Comparison of ENCODE assay signal across 21 cellular contexts in genomic region chr3:15367059-15367458, GRCh38. TPM values are rescaled to one million over a fixed set of nuclear protein-coding genes. Genes with fewer than 3 reads are reported as not detected.
DNase-seq lines count a peak whose midpoint lies in the region; ATAC-seq and TF ChIP-seq lines count a peak whose summit lies in the region.
"Had no signal": no experiment of that assay in that cellular context is flagged by ENCODE, and none has a peak within 500 bp of the region (broad histone marks: within the 10 kb centered on the region; RNA-seq: fewer than 3 reads in every experiment).

No MANE protein-coding gene starts in this region.

- H3K27me3 Mint-ChIP-seq in activated T-helper 17 cell treated with anti-CD3 and anti-CD28 coated beads, Interleukin-2, amount 50 U/mL, for 72 hours, result no peaks in the 10 kb centered on the region

- TF ChIP-seq POLR2A in HCT116 (IDR thresholded peaks at IDR 0.05; ENCODE audit: borderline replicate concordance, extremely low read depth, insufficient read depth, insufficient read length) (no peak), Peyer's patch (IDR thresholded peaks at IDR 0.05) (no peak)

- no TSS peak for BruUV-seq in HCT116 (replicated peaks; lab: Mats Ljungman, UMichigan)

- peak; percentile 55 for DNase-seq in A172 (ENCODE audit: low spot score)
- no peak for DNase-seq in HCT116 (ENCODE audit: low read depth, low spot score)
- peak; percentile 63 for DNase-seq in fibroblast of the aortic adventitia (ENCODE audit: low read depth)
- no peak for DNase-seq in Peyer's patch
- DNase-seq in occipital lobe (lab: John Stamatoyannopoulos, UW), result no peak
- DNase-seq in NCI-H2227 treated with DMSO at 0.1 percent for 48 hours (lab: John Stamatoyannopoulos, UW), result no peak
- DNase-seq: activated CD4-positive, alpha-beta T cell treated with anti-CD3 and anti-CD28 coated beads for 36 hours; activated T-cell treated with anti-CD3 and anti-CD28 coated beads, Interleukin-2, amount 50 U/mL, for 48 hours; amygdala; Calu3; esophagus squamous epithelium; left ventricle myocardium superior; NCI-H1092; NCI-H2171 treated with DMSO at 0.1 percent for 48 hours; retina; Right ventricle myocardium superior; T-helper 9 cell; thyroid gland had no signal

- H3K27ac ChIP-seq in HCT116 (ENCODE audit: low read depth, low read length), result no peak overlapping the region
- H3K27ac ChIP-seq in Peyer's patch, result no peak overlapping the region
- H3K27ac ChIP-seq: thyroid gland had no signal

- RAD21 ChIA-PET in HCT116 (lab: Charles Lee; ENCODE audit: low non-redundant PET in 1 of 2, low total read pairs in 2 of 2, uncharacterized antibody in 2 of 2, unreplicated experiment in 2 of 2), result no interaction called here

- ATAC-seq in HCT116 (no peak), GM18870 (IDR thresholded peaks at IDR 0.05; ENCODE audit: unreplicated experiment) (no peak)
- ATAC-seq in activated T-helper 17 cell treated with anti-CD3 and anti-CD28 coated beads, Interleukin-2, amount 50 U/mL, for 72 hours (replicated peaks), result no peak
- ATAC-seq: activated CD4-positive, alpha-beta T cell treated with anti-CD3 and anti-CD28 coated beads for 36 hours; left ventricle myocardium superior had no signal

- no peaks in the 10 kb centered on the region for H4K20me1 ChIP-seq in HCT116 (ENCODE audit: insufficient read depth)

- peak overlapping the region; percentile 15 for H2AFZ ChIP-seq in HCT116 (ENCODE audit: low read depth, low read length, poor library complexity, severe bottlenecking)

- H3K27ac Mint-ChIP-seq in activated T-helper 17 cell treated with anti-CD3 and anti-CD28 coated beads, Interleukin-2, amount 50 U/mL, for 72 hours, result peak overlapping the region; percentile 81
- H3K27ac Mint-ChIP-seq: activated CD4-positive, alpha-beta T cell treated with anti-CD3 and anti-CD28 coated beads for 36 hours; nephron had no signal

- peaks cover 5% of the 10 kb centered on the region for H3K36me3 Mint-ChIP-seq in activated T-helper 17 cell treated with anti-CD3 and anti-CD28 coated beads, Interleukin-2, amount 50 U/mL, for 72 hours (ENCODE audit: low read depth)

- H3K9me2 ChIP-seq in HCT116 (ENCODE audit: insufficient read depth), result no peaks in the 10 kb centered on the region

- POLR2A ChIA-PET in HCT116 (lab: Charles Lee), result no interaction called here

- H3K9me3 ChIP-seq in HCT116 (ENCODE audit: control insufficient read depth in 1 of 2, insufficient read depth in 1 of 2, low read depth in 1 of 2, low read length in 2 of 2) (no peaks in the 10 kb centered on the region), Peyer's patch (no peaks in the 10 kb centered on the region)
- H3K9me3 ChIP-seq: esophagus squamous epithelium, thyroid gland had no signal

- CTCF ChIA-PET in HCT116 (lab: Charles Lee), result no interaction called here

- no peaks in the 10 kb centered on the region for H3K79me2 ChIP-seq in HCT116 (ENCODE audit: insufficient read depth, low read length)

- no peak for TF ChIP-seq RAD21 in HCT116 (IDR thresholded peaks at IDR 0.05; ENCODE audit: low read depth)

- H3K9me3 Mint-ChIP-seq in activated T-helper 17 cell treated with anti-CD3 and anti-CD28 coated beads, Interleukin-2, amount 50 U/mL, for 72 hours, result no peaks in the 10 kb centered on the region

- peak overlapping the region; percentile 13; the same call in 1 of the 2 replicates for H3K4me2 ChIP-seq in HCT116 (ENCODE audit: low read length)

- intact Hi-C loops in HCT116 (cut with micrococcal nuclease), result no loop called here

- H3K27me3 ChIP-seq in HCT116 (ENCODE audit: insufficient read depth, low read length) (no peaks in the 10 kb centered on the region), Peyer's patch (no peaks in the 10 kb centered on the region)
- H3K27me3 ChIP-seq: esophagus squamous epithelium, thyroid gland had no signal

- H3K36me3 ChIP-seq in HCT116 (ENCODE audit: control insufficient read depth in 1 of 2, insufficient read depth in 2 of 2, low read length in 2 of 2), result no peaks in the 10 kb centered on the region
- no peaks in the 10 kb centered on the region for H3K36me3 ChIP-seq in Peyer's patch
- H3K36me3 ChIP-seq: esophagus squamous epithelium, thyroid gland had no signal

- no peak for TF ChIP-seq CTCF in HCT116 (IDR thresholded peaks at IDR 0.05 in 2 of 3, conservative IDR thresholded peaks at IDR 0.05 in 1 of 3; ENCODE audit: borderline replicate concordance in 1 of 3, insufficient read depth in 1 of 3, low read depth in 2 of 3, low read length in 2 of 3)
- TF ChIP-seq CTCF in fibroblast of the aortic adventitia (IDR thresholded peaks at IDR 0.05; ENCODE audit: insufficient read depth, low read length), result no peak
- TF ChIP-seq CTCF in Peyer's patch (IDR thresholded peaks at IDR 0.05), result no peak

- H3K4me1 Mint-ChIP-seq in activated T-helper 17 cell treated with anti-CD3 and anti-CD28 coated beads, Interleukin-2, amount 50 U/mL, for 72 hours, result peaks cover 20% of the 10 kb centered on the region

- H3K9ac ChIP-seq in HCT116 (ENCODE audit: low read length), result no peak overlapping the region

- peak overlapping the region; percentile 10 for H3K4me3 Mint-ChIP-seq in activated T-helper 17 cell treated with anti-CD3 and anti-CD28 coated beads, Interleukin-2, amount 50 U/mL, for 72 hours
- H3K4me3 Mint-ChIP-seq: activated CD4-positive, alpha-beta T cell treated with anti-CD3 and anti-CD28 coated beads for 36 hours; nephron had no signal

- no peak overlapping the region for H3K4me3 ChIP-seq in HCT116 (replicated peaks in 1 of 2; ENCODE audit: low read depth in 1 of 2, low read length in 2 of 2)
- no peak overlapping the region for H3K4me3 ChIP-seq in fibroblast of the aortic adventitia (ENCODE audit: low read depth, low read length)
- H3K4me3 ChIP-seq in Peyer's patch, result no peak overlapping the region
- H3K4me3 ChIP-seq: esophagus squamous epithelium, thyroid gland had no signal

- peaks cover 6 to 21% of the 10 kb centered on the region in 2 experiments for H3K4me1 ChIP-seq in HCT116 (ENCODE audit: control insufficient read depth in 1 of 2, insufficient read depth in 2 of 2, low read length in 2 of 2)
- peaks cover 0 to 28% (median 1%) of the 10 kb centered on the region in 4 donors for H3K4me1 ChIP-seq in Peyer's patch

TF ChIP-seq in HCT116, 20 proteins besides CTCF, POLR2A, EP300 and RAD21:
- TF ChIP-seq SP1 (IDR thresholded peaks at IDR 0.05; ENCODE audit: low read depth) (no peak), CEBPB (IDR thresholded peaks at IDR 0.05; ENCODE audit: low read depth) (no peak), ELF1 (IDR thresholded peaks at IDR 0.05; ENCODE audit: borderline replicate concordance, low read depth) (no peak), JUND (IDR thresholded peaks at IDR 0.05) (no peak), EZH2phosphoT487 (IDR thresholded peaks at IDR 0.05; ENCODE audit: borderline replicate concordance) (no peak), YY1 (IDR thresholded peaks at IDR 0.05; ENCODE audit: extremely low read depth, insufficient replicate concordance, low read depth, low read length) (no peak)
- TF ChIP-seq, protein P1, sequence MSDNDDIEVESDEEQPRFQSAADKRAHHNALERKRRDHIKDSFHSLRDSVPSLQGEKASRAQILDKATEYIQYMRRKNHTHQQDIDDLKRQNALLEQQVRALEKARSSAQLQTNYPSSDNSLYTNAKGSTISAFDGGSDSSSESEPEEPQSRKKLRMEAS (IDR thresholded peaks at IDR 0.05), result no peak

RNA-seq across cellular contexts. Expression of gene SH3BP5, which starts 34.7 kb away (rescaled TPM):
- 85.4 and 90.2 TPM in 2 replicates for total RNA-seq in A172 (2014; rRNA removed; shearing (Covaris generic))
- total RNA-seq in HCT116 (2021; ENCODE audit: unreplicated experiment) (13.9 TPM), fibroblast of the aortic adventitia (ENCODE audit: low replicate concordance) (25.5 and 153 TPM in 2 replicates), Peyer's patch (10 to 100 TPM; 12.8 to 64.4 (median 16.0) TPM), occipital lobe (61.6 TPM)
- polyA plus RNA-seq in HCT116 (2012), result 13.6 and 16.3 TPM in 2 replicates
- total RNA-seq in activated T-helper 17 cell treated with anti-CD3 and anti-CD28 coated beads, Interleukin-2, amount 50 U/mL, for 72 hours, result 10 to 100 TPM; 20.2 to 24.6 TPM

Comparison
In these comparisons a context has a peak if more than half of its experiments do, and no peak if none do; other contexts are left out.
1. DNase-seq: peak in A172 (single experiment) and fibroblast of the aortic adventitia (single experiment); none in HCT116 (single experiment), Peyer's patch (0 of 3), occipital lobe (single experiment) and NCI-H2227 treated with DMSO at 0.1 percent for 48 hours (single experiment).